1 cellular context compared by ENCODE assay signal in genomic region chr2:39128919-39129391, GRCh38.
TF ChIP-seq lines count a peak whose summit lies in the region.

No MANE protein-coding gene starts in this region.

TF ChIP-seq in GM12878, 131 proteins besides CTCF, POLR2A, EP300 and RAD21 (continued from another document):
- TF ChIP-seq ATF2 (IDR thresholded peaks at IDR 0.05; ENCODE audit: low read length), result peak; percentile 57
- TF ChIP-seq SPI1 (IDR thresholded peaks at IDR 0.05; ENCODE audit: borderline replicate concordance, insufficient read depth, low read depth, low read length), result 0 out of 2 replicates have a peak, but pooled peaks have one; percentile 35
- peak; percentile 67 for TF ChIP-seq ATF7 (IDR thresholded peaks at IDR 0.05; ENCODE audit: low read depth)
- TF ChIP-seq IKZF2 (IDR thresholded peaks at IDR 0.05), result peak; percentile 56 to 63; a peak in 3 of 4 replicates
- TF ChIP-seq TAF1 (IDR thresholded peaks at IDR 0.05; ENCODE audit: borderline replicate concordance, low read depth, low read length), result no peak
- TF ChIP-seq ZNF24 (IDR thresholded peaks at IDR 0.05), result 0 out of 2 replicates have a peak, but pooled peaks have one; percentile 43
- TF ChIP-seq EZH2 (IDR thresholded peaks at IDR 0.05; ENCODE audit: borderline replicate concordance, control insufficient read depth, low read depth, low read length), result no peak
- TF ChIP-seq POU2F2 (IDR thresholded peaks at IDR 0.05; ENCODE audit: borderline replicate concordance, low read depth, low read length), result peak; percentile 65; the same call in 2 of the 3 replicates
- peak; percentile 38 for TF ChIP-seq NFIC (IDR thresholded peaks at IDR 0.05; ENCODE audit: low read depth, low read length)
- TF ChIP-seq CEBPB (IDR thresholded peaks at IDR 0.05; ENCODE audit: borderline replicate concordance in 1 of 2, low read depth in 2 of 2, low read length in 2 of 2), result peak; percentile 84 to 96; a peak in 3 of 4 replicates
- TF ChIP-seq MTA2 (IDR thresholded peaks at IDR 0.05; ENCODE audit: low read depth), result peak; percentile 55
- TF ChIP-seq JUNB (IDR thresholded peaks at IDR 0.05), result peak; percentile 65
- no peak for TF ChIP-seq SMAD1 (IDR thresholded peaks at IDR 0.05; ENCODE audit: low read depth, partially characterized antibody)
- no peak for TF ChIP-seq E2F4 (IDR thresholded peaks at IDR 0.05; ENCODE audit: low read depth, low read length)
- 0 out of 2 replicates have a peak, but pooled peaks have one; percentile 46 for TF ChIP-seq PAX5 (IDR thresholded peaks at IDR 0.05; ENCODE audit: borderline replicate concordance, low read depth, low read length)
- TF ChIP-seq MYC (IDR thresholded peaks at IDR 0.05; ENCODE audit: insufficient read depth, insufficient read length, insufficient replicate concordance, low read length, severe bottlenecking), result no peak
- peak; percentile 70 for TF ChIP-seq SKIL (IDR thresholded peaks at IDR 0.05; ENCODE audit: low read depth, poor library complexity, severe bottlenecking)
